Comparison of ENCODE assay signal across 1 cellular context in the genomic region with DNA sequence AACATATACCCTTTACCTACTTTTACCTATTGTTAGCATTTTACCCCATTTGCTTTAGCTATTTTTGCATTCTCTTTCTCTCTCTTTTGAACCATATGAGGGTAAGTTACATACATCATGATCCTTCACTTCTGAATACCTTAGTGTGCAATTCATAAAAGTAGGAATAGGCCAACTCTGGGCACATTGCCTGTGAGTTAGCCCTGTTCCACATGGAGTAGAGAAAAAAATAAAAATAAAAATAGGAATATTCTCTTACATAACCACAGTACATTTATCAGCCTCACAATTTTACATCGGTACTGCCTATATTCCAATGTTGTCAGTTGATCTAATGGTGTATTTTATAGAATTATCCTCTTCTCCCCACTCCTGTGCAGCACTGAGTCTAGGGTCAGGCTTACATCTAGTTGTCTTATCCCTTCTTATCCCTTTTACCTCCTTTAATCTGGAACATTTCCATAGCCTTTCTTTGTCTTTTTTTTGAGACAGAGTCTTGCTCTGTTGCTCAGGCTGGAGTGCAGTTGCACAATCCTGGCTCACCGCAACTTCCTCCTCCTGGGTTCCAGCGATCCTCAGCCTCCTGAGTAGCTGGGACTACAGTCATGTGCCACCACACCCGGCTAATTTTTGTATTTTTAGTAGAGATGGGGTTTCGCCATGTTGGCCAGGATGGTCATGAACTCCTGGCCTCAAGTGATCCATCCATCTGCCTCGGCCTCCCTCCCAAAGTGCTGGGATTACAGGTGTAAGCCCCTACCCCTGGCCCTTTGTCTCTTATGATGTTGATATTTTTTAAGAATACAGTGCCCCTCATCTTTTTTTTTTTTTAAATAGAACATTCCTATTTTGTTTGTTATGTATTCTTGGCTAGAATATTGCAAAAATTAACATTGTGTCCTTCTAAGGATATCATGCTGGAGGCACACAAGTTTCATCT.
TF ChIP-seq lines count a peak whose summit lies in the region.

No MANE protein-coding gene starts in this region.

TF ChIP-seq in GM23338, 12 proteins besides CTCF, POLR2A, EP300 and RAD21 (continued from another document):
- TF ChIP-seq, protein P1, sequence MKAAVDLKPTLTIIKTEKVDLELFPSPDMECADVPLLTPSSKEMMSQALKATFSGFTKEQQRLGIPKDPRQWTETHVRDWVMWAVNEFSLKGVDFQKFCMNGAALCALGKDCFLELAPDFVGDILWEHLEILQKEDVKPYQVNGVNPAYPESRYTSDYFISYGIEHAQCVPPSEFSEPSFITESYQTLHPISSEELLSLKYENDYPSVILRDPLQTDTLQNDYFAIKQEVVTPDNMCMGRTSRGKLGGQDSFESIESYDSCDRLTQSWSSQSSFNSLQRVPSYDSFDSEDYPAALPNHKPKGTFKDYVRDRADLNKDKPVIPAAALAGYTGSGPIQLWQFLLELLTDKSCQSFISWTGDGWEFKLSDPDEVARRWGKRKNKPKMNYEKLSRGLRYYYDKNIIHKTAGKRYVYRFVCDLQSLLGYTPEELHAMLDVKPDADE (IDR thresholded peaks at IDR 0.05) = no peak
- TF ChIP-seq, protein P2, sequence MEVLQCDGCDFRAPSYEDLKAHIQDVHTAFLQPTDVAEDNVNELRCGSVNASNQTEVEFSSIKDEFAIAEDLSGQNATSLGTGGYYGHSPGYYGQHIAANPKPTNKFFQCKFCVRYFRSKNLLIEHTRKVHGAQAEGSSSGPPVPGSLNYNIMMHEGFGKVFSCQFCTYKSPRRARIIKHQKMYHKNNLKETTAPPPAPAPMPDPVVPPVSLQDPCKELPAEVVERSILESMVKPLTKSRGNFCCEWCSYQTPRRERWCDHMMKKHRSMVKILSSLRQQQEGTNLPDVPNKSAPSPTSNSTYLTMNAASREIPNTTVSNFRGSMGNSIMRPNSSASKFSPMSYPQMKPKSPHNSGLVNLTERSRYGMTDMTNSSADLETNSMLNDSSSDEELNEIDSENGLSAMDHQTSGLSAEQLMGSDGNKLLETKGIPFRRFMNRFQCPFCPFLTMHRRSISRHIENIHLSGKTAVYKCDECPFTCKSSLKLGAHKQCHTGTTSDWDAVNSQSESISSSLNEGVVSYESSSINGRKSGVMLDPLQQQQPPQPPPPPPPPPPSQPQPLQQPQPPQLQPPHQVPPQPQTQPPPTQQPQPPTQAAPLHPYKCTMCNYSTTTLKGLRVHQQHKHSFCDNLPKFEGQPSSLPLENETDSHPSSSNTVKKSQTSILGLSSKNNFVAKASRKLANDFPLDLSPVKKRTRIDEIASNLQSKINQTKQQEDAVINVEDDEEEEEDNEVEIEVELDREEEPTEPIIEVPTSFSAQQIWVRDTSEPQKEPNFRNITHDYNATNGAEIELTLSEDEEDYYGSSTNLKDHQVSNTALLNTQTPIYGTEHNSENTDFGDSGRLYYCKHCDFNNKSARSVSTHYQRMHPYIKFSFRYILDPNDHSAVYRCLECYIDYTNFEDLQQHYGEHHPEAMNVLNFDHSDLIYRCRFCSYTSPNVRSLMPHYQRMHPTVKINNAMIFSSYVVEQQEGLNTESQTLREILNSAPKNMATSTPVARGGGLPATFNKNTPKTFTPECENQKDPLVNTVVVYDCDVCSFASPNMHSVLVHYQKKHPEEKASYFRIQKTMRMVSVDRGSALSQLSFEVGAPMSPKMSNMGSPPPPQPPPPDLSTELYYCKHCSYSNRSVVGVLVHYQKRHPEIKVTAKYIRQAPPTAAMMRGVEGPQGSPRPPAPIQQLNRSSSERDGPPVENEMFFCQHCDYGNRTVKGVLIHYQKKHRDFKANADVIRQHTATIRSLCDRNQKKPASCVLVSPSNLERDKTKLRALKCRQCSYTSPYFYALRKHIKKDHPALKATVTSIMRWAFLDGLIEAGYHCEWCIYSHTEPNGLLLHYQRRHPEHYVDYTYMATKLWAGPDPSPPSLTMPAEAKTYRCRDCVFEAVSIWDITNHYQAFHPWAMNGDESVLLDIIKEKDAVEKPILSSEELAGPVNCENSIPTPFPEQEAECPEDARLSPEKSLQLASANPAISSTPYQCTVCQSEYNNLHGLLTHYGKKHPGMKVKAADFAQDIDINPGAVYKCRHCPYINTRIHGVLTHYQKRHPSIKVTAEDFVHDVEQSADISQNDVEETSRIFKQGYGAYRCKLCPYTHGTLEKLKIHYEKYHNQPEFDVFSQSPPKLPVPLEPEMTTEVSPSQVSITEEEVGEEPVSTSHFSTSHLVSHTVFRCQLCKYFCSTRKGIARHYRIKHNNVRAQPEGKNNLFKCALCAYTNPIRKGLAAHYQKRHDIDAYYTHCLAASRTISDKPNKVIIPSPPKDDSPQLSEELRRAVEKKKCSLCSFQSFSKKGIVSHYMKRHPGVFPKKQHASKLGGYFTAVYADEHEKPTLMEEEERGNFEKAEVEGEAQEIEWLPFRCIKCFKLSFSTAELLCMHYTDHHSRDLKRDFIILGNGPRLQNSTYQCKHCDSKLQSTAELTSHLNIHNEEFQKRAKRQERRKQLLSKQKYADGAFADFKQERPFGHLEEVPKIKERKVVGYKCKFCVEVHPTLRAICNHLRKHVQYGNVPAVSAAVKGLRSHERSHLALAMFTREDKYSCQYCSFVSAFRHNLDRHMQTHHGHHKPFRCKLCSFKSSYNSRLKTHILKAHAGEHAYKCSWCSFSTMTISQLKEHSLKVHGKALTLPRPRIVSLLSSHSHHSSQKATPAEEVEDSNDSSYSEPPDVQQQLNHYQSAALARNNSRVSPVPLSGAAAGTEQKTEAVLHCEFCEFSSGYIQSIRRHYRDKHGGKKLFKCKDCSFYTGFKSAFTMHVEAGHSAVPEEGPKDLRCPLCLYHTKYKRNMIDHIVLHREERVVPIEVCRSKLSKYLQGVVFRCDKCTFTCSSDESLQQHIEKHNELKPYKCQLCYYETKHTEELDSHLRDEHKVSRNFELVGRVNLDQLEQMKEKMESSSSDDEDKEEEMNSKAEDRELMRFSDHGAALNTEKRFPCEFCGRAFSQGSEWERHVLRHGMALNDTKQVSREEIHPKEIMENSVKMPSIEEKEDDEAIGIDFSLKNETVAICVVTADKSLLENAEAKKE (CRISPR knock-in tag; IDR thresholded peaks at IDR 0.05) = no peak
- no peak for TF ChIP-seq EZH2 (IDR thresholded peaks at IDR 0.05; ENCODE audit: low read depth, unreplicated experiment)
- no peak for TF ChIP-seq POLR2AphosphoS5 (IDR thresholded peaks at IDR 0.05; ENCODE audit: low read depth)
- TF ChIP-seq EZH2phosphoT487 (IDR thresholded peaks at IDR 0.05; ENCODE audit: unreplicated experiment) = no peak
- no peak for TF ChIP-seq ZNF114 (CRISPR knock-in tag; IDR thresholded peaks at IDR 0.05)
TF ChIP-seq in GM23338: peak in this region for 0.
